In genomic region chr19:17285415-17286135, GRCh38 we compare ENCODE assay signal across 25 cellular contexts. TPM values are rescaled to one million over a fixed set of nuclear protein-coding genes. Genes with fewer than 3 reads are reported as not detected.
A peak's percentile ranks its signal among the peaks of the same experiment; 100 is the strongest.
DNase-seq lines count a peak whose midpoint lies in the region; ATAC-seq, FAIRE-seq and TF ChIP-seq lines count a peak whose summit lies in the region.
"Had no signal": no experiment of that assay in that cellular context is flagged by ENCODE, and none has a peak within 500 bp of the region (broad histone marks: within the 10 kb centered on the region; RNA-seq: fewer than 3 reads in every experiment).

No MANE protein-coding gene starts in this region.

- DNase-seq in HepG2 (ENCODE audit: low spot score) (no peak), right lobe of liver (no peak), islet precursor cell (peak; percentile 42), osteoblast (ENCODE audit: insufficient read length, low spot score, missing footprints) (peak; percentile 52), cerebellar nuclear complex (lab: John Stamatoyannopoulos, UW) (no peak), GM13977 (ENCODE audit: low spot score) (no peak)
- DNase-seq: 8988T; ACHN; AML-193; BE2C; CD4-positive, alpha-beta T cell; CD8-positive, alpha-beta memory T cell; DMS 273 treated with DMSO at 0.1 percent for 48 hours; DMS79; EL; GDM1; H9; HFFc6 had no signal

- intact Hi-C loops in HepG2 (cut with micrococcal nuclease; ENCODE audit: unreplicated experiment) = no loop called here
- intact Hi-C loops in right lobe of liver (cut with DNase I) = loop anchor here in 1 of 2 donors (10.0 kb wide), 1 partner anchor 221 kb away; no protein-coding TSS in a partner anchor

- H3K9me3 ChIP-seq in HepG2 (ENCODE audit: low read length) (no peaks in the 10 kb centered on the region), right lobe of liver (no peaks in the 10 kb centered on the region), osteoblast (ENCODE audit: low read depth, low read length) (no peaks in the 10 kb centered on the region)
- H3K9me3 ChIP-seq: A549; BE2C; BLaER1 treated with 17β-estradiol and CSF1 and Interleukin-3, amounts not matched to agents 10 nM and 100 nM had no signal

- H3K9ac ChIP-seq in HepG2 (ENCODE audit: insufficient read depth, low read depth, low read length) = no peak overlapping the region
- H3K9ac ChIP-seq: BLaER1 treated with 17β-estradiol and CSF1 and Interleukin-3, amounts not matched to agents 10 nM and 100 nM had no signal

- CTCF ChIA-PET in HepG2 (lab: Yijun Ruan, JAX; ENCODE audit: low intra/inter-chr PET ratio, low total read pairs) = no interaction called here

- TF ChIP-seq RAD21 in HepG2 (CRISPR knock-in tag; IDR thresholded peaks at IDR 0.05) = no peak

- TF ChIP-seq CTCF in HepG2 (CRISPR knock-in tag; IDR thresholded peaks at IDR 0.05) (no peak), right lobe of liver (IDR thresholded peaks at IDR 0.05) (no peak), osteoblast (IDR thresholded peaks at IDR 0.05; ENCODE audit: extremely low read depth, low read depth, low read length) (no peak), GM13977 (IDR thresholded peaks at IDR 0.05; ENCODE audit: extremely low read depth, insufficient read depth, missing control alignments) (no peak)

- H3K27me3 ChIP-seq in HepG2 (ENCODE audit: control insufficient read depth in 1 of 2, insufficient read depth in 2 of 2, low read length in 2 of 2) = no peaks in the 10 kb centered on the region
- H3K27me3 ChIP-seq in right lobe of liver = no peaks in the 10 kb centered on the region
- no peaks in the 10 kb centered on the region for H3K27me3 ChIP-seq in osteoblast (ENCODE audit: insufficient read depth, low read length)
- H3K27me3 ChIP-seq: BLaER1 treated with 17β-estradiol and CSF1 and Interleukin-3, amounts not matched to agents 10 nM and 100 nM had no signal

- no peak for TF ChIP-seq POLR2A in HepG2 (IDR thresholded peaks at IDR 0.05; ENCODE audit: insufficient read depth in 1 of 2, low read depth in 2 of 2, low read length in 2 of 2)
- TF ChIP-seq POLR2A in right lobe of liver (IDR thresholded peaks at IDR 0.05) = no peak

- H4K20me1 ChIP-seq in HepG2 (ENCODE audit: insufficient read depth, low read length) = no peaks in the 10 kb centered on the region
- no peaks in the 10 kb centered on the region for H4K20me1 ChIP-seq in osteoblast (ENCODE audit: insufficient read depth, low read length)

- H3K4me1 ChIP-seq in HepG2 (ENCODE audit: insufficient read depth, low read length) (0 out of 2 replicates have a peak, but pooled peaks cover 6% of the 10 kb centered on the region), right lobe of liver (peaks cover 0 to 14% (median 6%) of the 10 kb centered on the region in 4 donors), osteoblast (ENCODE audit: insufficient read depth, low read length) (peaks cover 7% of the 10 kb centered on the region)
- H3K4me1 ChIP-seq: A549, BE2C had no signal

- H3K4me3 ChIP-seq in HepG2 (replicated peaks in 1 of 3; ENCODE audit: insufficient read depth in 1 of 3, low read depth in 2 of 3, low read length in 3 of 3) (no peak overlapping the region), right lobe of liver (no peak overlapping the region), osteoblast (ENCODE audit: insufficient read depth, low read length) (no peak overlapping the region)
- H3K4me3 ChIP-seq: A549; BLaER1 treated with 17β-estradiol and CSF1 and Interleukin-3, amounts not matched to agents 10 nM and 100 nM; GM12878 had no signal

- POLR2A ChIA-PET in HepG2 (lab: Yijun Ruan, JAX) = interaction anchor here (1.4 kb wide), 1 partner anchor 19 kb away, joined by 4 read pairs; the partner anchor contains the start of gene BABAM1

- H2AFZ ChIP-seq in HepG2 (ENCODE audit: low read length) (no peak overlapping the region), osteoblast (ENCODE audit: low read length) (no peak overlapping the region)

- ATAC-seq in HepG2 (no peak), right lobe of liver (no peak)
- ATAC-seq: A549, GM12878, HCT116 had no signal

- TF ChIP-seq EP300 in HepG2 (IDR thresholded peaks at IDR 0.05; ENCODE audit: low read depth in 2 of 2, low read length in 2 of 2) (no peak), HepG2 (CRISPR knock-in tag; IDR thresholded peaks at IDR 0.05; ENCODE audit: borderline replicate concordance) (no peak)

- H3K36me3 ChIP-seq in HepG2 (replicated peaks in 1 of 2; ENCODE audit: control insufficient read depth in 1 of 2, insufficient read depth in 2 of 2, low read length in 2 of 2) = no peaks in the 10 kb centered on the region
- H3K36me3 ChIP-seq in right lobe of liver = no peaks in the 10 kb centered on the region
- H3K36me3 ChIP-seq in osteoblast (ENCODE audit: insufficient read depth, low read length) = no peaks in the 10 kb centered on the region
- H3K36me3 ChIP-seq: BE2C had no signal

- H3K4me2 ChIP-seq in HepG2 (ENCODE audit: low read depth, low read length) (no peak overlapping the region), osteoblast (ENCODE audit: insufficient read depth, low read length) (no peak overlapping the region)
- H3K4me2 ChIP-seq: A549; BLaER1 treated with 17β-estradiol and CSF1 and Interleukin-3, amounts not matched to agents 10 nM and 100 nM had no signal

- BruUV-seq in HepG2 (replicated peaks; lab: Mats Ljungman, UMichigan) = no TSS peak

- no peaks in the 10 kb centered on the region for H3K79me2 ChIP-seq in HepG2 (ENCODE audit: insufficient read depth, low read length)
- H3K79me2 ChIP-seq in osteoblast (ENCODE audit: insufficient read depth, low read length) = no peaks in the 10 kb centered on the region

- in situ Hi-C loops in HepG2 (cut with HindIII; ENCODE audit: extremely low pct_ligation_motif_present, low pct_unique_long_range_greater_than_20kb) (no loop called here), GM13977 (cut with MboI; ENCODE audit: low pct_unique_long_range_greater_than_20kb, low sequenced_read_pairs, unreplicated experiment) (no loop called here)

- FAIRE-seq in HepG2 (lab: Jason Lieb, UNC) = no peak
- FAIRE-seq: A549, D721Med, GM12878 had no signal

- H3K27ac ChIP-seq in HepG2 (ENCODE audit: extremely low read length, insufficient read depth, low read length) (no peak overlapping the region), right lobe of liver (no peak overlapping the region), osteoblast (ENCODE audit: low read depth, low read length) (no peak overlapping the region)
- H3K27ac ChIP-seq: A549; BLaER1 treated with 17β-estradiol and CSF1 and Interleukin-3, amounts not matched to agents 10 nM and 100 nM had no signal

- 86% methylated on average over 18 of the region's 18 CpGs for WGBS in HepG2 (ENCODE audit: low lambda C conversion rate)
- WGBS in right lobe of liver (ENCODE audit: insufficient coverage, low coverage, low lambda C conversion rate, missing lambda C conversion rate) = 70% methylated on average over 4 of the region's 18 CpGs

RNA-seq across cellular contexts. Expression of gene ANKLE1, which starts 3.9 kb away (rescaled TPM):
- total RNA-seq in HepG2 (2016; rRNA removed; fragmentation: Illumina TruSeq; extraction: Trizol) (0.22 and 0.69 TPM in 2 replicates), right lobe of liver (under 1 TPM; 0.06 to 0.65 (median 0.37) TPM), osteoblast (not detected in 2 replicates)
- 0.09 TPM in 1 of 2 replicates, not detected in the other for total RNA-seq in HepG2 (2016; cell fraction: cytosol; rRNA removed; fragmentation: Illumina TruSeq; extraction: Trizol; ENCODE audit: low read depth)
- 0.12 and 0.71 TPM in 2 replicates for total RNA-seq in HepG2 (2016; cell fraction: insoluble cytoplasmic fraction; rRNA removed; fragmentation: Illumina TruSeq; extraction: Trizol)
- 0.14 and 0.37 TPM in 2 replicates for total RNA-seq in HepG2 (2016; cell fraction: membrane; rRNA removed; fragmentation: Illumina TruSeq; extraction: Trizol)
- 0.87 and 0.88 TPM in 2 replicates for total RNA-seq in HepG2 (2016; cell fraction: nucleus; rRNA removed; fragmentation: Illumina TruSeq; extraction: Trizol)
- polyA plus RNA-seq in HepG2 (2011; rRNA removed) = 1.5 TPM in 2 replicates
- 0.21 and 0.32 TPM in 2 replicates for polyA plus RNA-seq in HepG2 (2011; cell fraction: cytosol; rRNA removed)
- polyA plus RNA-seq in HepG2 (2011; cell fraction: nucleus; rRNA removed) = 9.6 and 13.7 TPM in 2 replicates
- polyA plus RNA-seq in HepG2 (2012) = 0.87 and 1.1 TPM in 2 replicates
- 0.06 and 0.08 TPM in 2 replicates for polyA plus RNA-seq in HepG2 (2016; cell fraction: cytosol; fragmentation: Illumina TruSeq; extraction: Trizol; ENCODE audit: low read depth)
- 0.14 and 0.39 TPM in 2 replicates for polyA plus RNA-seq in HepG2 (2016; cell fraction: insoluble cytoplasmic fraction; fragmentation: Illumina TruSeq; extraction: Trizol; ENCODE audit: low read depth)
- polyA plus RNA-seq in HepG2 (2016; cell fraction: membrane; fragmentation: Illumina TruSeq; extraction: Trizol; ENCODE audit: low read depth) = 0.12 and 0.19 TPM in 2 replicates
- polyA plus RNA-seq in HepG2 (2016; cell fraction: nucleus; fragmentation: Illumina TruSeq; extraction: Trizol; ENCODE audit: insufficient read depth, low read depth) = 4.2 and 4.6 TPM in 2 replicates
- polyA minus RNA-seq in HepG2 (2011; rRNA and poly(A)+ RNA removed; ENCODE audit: low replicate concordance) = 1.3 and 1.6 TPM in 2 replicates
- polyA minus RNA-seq in HepG2 (2011; cell fraction: cytosol; rRNA and poly(A)+ RNA removed) = 0.99 TPM in 1 of 2 replicates, not detected in the other
- polyA minus RNA-seq in HepG2 (2011; cell fraction: nucleus; rRNA and poly(A)+ RNA removed) = 1.0 and 2.9 TPM in 2 replicates

RNA-seq across cellular contexts. Expression of gene ABHD8, which starts 17.6 kb away (rescaled TPM):
- 5.6 and 7.2 TPM in 2 replicates for total RNA-seq in HepG2 (2016; rRNA removed; fragmentation: Illumina TruSeq; extraction: Trizol)
- total RNA-seq in HepG2 (2016; cell fraction: cytosol; rRNA removed; fragmentation: Illumina TruSeq; extraction: Trizol; ENCODE audit: low read depth) = 8.5 and 10.5 TPM in 2 replicates
- total RNA-seq in HepG2 (2016; cell fraction: insoluble cytoplasmic fraction; rRNA removed; fragmentation: Illumina TruSeq; extraction: Trizol) = 4.8 and 6.5 TPM in 2 replicates
- total RNA-seq in HepG2 (2016; cell fraction: membrane; rRNA removed; fragmentation: Illumina TruSeq; extraction: Trizol) = 17.7 and 20.6 TPM in 2 replicates
- total RNA-seq in HepG2 (2016; cell fraction: nucleus; rRNA removed; fragmentation: Illumina TruSeq; extraction: Trizol) = 2.8 and 3.3 TPM in 2 replicates
- 6.3 and 9.9 TPM in 2 replicates for polyA plus RNA-seq in HepG2 (2011; rRNA removed)
- polyA plus RNA-seq in HepG2 (2011; cell fraction: cytosol; rRNA removed) = 8.3 and 14.2 TPM in 2 replicates
- 8.7 and 9.0 TPM in 2 replicates for polyA plus RNA-seq in HepG2 (2011; cell fraction: nucleus; rRNA removed)
- 5.9 and 7.7 TPM in 2 replicates for polyA plus RNA-seq in HepG2 (2012)
- 15.3 and 17.8 TPM in 2 replicates for polyA plus RNA-seq in HepG2 (2016; cell fraction: cytosol; fragmentation: Illumina TruSeq; extraction: Trizol; ENCODE audit: low read depth)
- polyA plus RNA-seq in HepG2 (2016; cell fraction: insoluble cytoplasmic fraction; fragmentation: Illumina TruSeq; extraction: Trizol; ENCODE audit: low read depth) = 7.9 and 9.0 TPM in 2 replicates
- 23.3 and 24.4 TPM in 2 replicates for polyA plus RNA-seq in HepG2 (2016; cell fraction: membrane; fragmentation: Illumina TruSeq; extraction: Trizol; ENCODE audit: low read depth)
- 6.1 and 8.3 TPM in 2 replicates for polyA plus RNA-seq in HepG2 (2016; cell fraction: nucleus; fragmentation: Illumina TruSeq; extraction: Trizol; ENCODE audit: insufficient read depth, low read depth)
- 4.2 and 22.1 TPM in 2 replicates for polyA minus RNA-seq in HepG2 (2011; rRNA and poly(A)+ RNA removed; ENCODE audit: low replicate concordance)
- 9.0 and 9.2 TPM in 2 replicates for polyA minus RNA-seq in HepG2 (2011; cell fraction: cytosol; rRNA and poly(A)+ RNA removed)
- 4.6 and 6.1 TPM in 2 replicates for polyA minus RNA-seq in HepG2 (2011; cell fraction: nucleus; rRNA and poly(A)+ RNA removed)
- total RNA-seq in right lobe of liver = 10 to 100 TPM in 5 of 6 experiments, 1 to 10 TPM in 1; 8.3 to 27.3 (median 15.8) TPM
- 12.7 and 14.8 TPM in 2 replicates for total RNA-seq in osteoblast

RNA-seq across cellular contexts. Expression of gene BABAM1, which starts 18.3 kb away (rescaled TPM):
- 62.2 and 70.0 TPM in 2 replicates for total RNA-seq in HepG2 (2016; rRNA removed; fragmentation: Illumina TruSeq; extraction: Trizol)
- total RNA-seq in HepG2 (2016; cell fraction: cytosol; rRNA removed; fragmentation: Illumina TruSeq; extraction: Trizol; ENCODE audit: low read depth) = 49.6 and 50.1 TPM in 2 replicates
- 66.9 and 67.7 TPM in 2 replicates for total RNA-seq in HepG2 (2016; cell fraction: insoluble cytoplasmic fraction; rRNA removed; fragmentation: Illumina TruSeq; extraction: Trizol)
- total RNA-seq in HepG2 (2016; cell fraction: membrane; rRNA removed; fragmentation: Illumina TruSeq; extraction: Trizol) = 71.5 and 75.2 TPM in 2 replicates
- 37.2 and 48.0 TPM in 2 replicates for total RNA-seq in HepG2 (2016; cell fraction: nucleus; rRNA removed; fragmentation: Illumina TruSeq; extraction: Trizol)
- 74.5 and 82.0 TPM in 2 replicates for polyA plus RNA-seq in HepG2 (2011; rRNA removed)
- 69.8 and 85.6 TPM in 2 replicates for polyA plus RNA-seq in HepG2 (2011; cell fraction: cytosol; rRNA removed)
- 92.8 and 107 TPM in 2 replicates for polyA plus RNA-seq in HepG2 (2011; cell fraction: nucleus; rRNA removed)
- polyA plus RNA-seq in HepG2 (2012) = 44.2 and 51.1 TPM in 2 replicates
- 54.4 and 55.6 TPM in 2 replicates for polyA plus RNA-seq in HepG2 (2016; cell fraction: cytosol; fragmentation: Illumina TruSeq; extraction: Trizol; ENCODE audit: low read depth)
- polyA plus RNA-seq in HepG2 (2016; cell fraction: insoluble cytoplasmic fraction; fragmentation: Illumina TruSeq; extraction: Trizol; ENCODE audit: low read depth) = 70.2 and 82.2 TPM in 2 replicates
- 69.7 and 70.7 TPM in 2 replicates for polyA plus RNA-seq in HepG2 (2016; cell fraction: membrane; fragmentation: Illumina TruSeq; extraction: Trizol; ENCODE audit: low read depth)
- 93.5 and 101 TPM in 2 replicates for polyA plus RNA-seq in HepG2 (2016; cell fraction: nucleus; fragmentation: Illumina TruSeq; extraction: Trizol; ENCODE audit: insufficient read depth, low read depth)
- 31.9 and 92.2 TPM in 2 replicates for polyA minus RNA-seq in HepG2 (2011; rRNA and poly(A)+ RNA removed; ENCODE audit: low replicate concordance)
- polyA minus RNA-seq in HepG2 (2011; cell fraction: cytosol; rRNA and poly(A)+ RNA removed) = 15.5 and 18.6 TPM in 2 replicates
- 20.5 and 25.1 TPM in 2 replicates for polyA minus RNA-seq in HepG2 (2011; cell fraction: nucleus; rRNA and poly(A)+ RNA removed)
- 10 to 100 TPM; 29.2 to 51.3 (median 37.9) TPM for total RNA-seq in right lobe of liver
- total RNA-seq in osteoblast = 74.8 and 76.7 TPM in 2 replicates

RNA-seq across cellular contexts. Expression of gene MRPL34, which starts 20.1 kb away (rescaled TPM):
- total RNA-seq in HepG2 (2016; rRNA removed; fragmentation: Illumina TruSeq; extraction: Trizol) = 77.3 and 93.6 TPM in 2 replicates
- total RNA-seq in HepG2 (2016; cell fraction: cytosol; rRNA removed; fragmentation: Illumina TruSeq; extraction: Trizol; ENCODE audit: low read depth) = 45.1 and 52.9 TPM in 2 replicates
- total RNA-seq in HepG2 (2016; cell fraction: insoluble cytoplasmic fraction; rRNA removed; fragmentation: Illumina TruSeq; extraction: Trizol) = 85.6 and 107 TPM in 2 replicates
- 66.3 and 68.2 TPM in 2 replicates for total RNA-seq in HepG2 (2016; cell fraction: membrane; rRNA removed; fragmentation: Illumina TruSeq; extraction: Trizol)
- 30.0 and 33.9 TPM in 2 replicates for total RNA-seq in HepG2 (2016; cell fraction: nucleus; rRNA removed; fragmentation: Illumina TruSeq; extraction: Trizol)
- polyA plus RNA-seq in HepG2 (2011; rRNA removed) = 67.7 and 74.0 TPM in 2 replicates
- 58.9 and 74.9 TPM in 2 replicates for polyA plus RNA-seq in HepG2 (2011; cell fraction: cytosol; rRNA removed)
- 20.3 and 25.7 TPM in 2 replicates for polyA plus RNA-seq in HepG2 (2011; cell fraction: nucleus; rRNA removed)
- 44.9 and 52.3 TPM in 2 replicates for polyA plus RNA-seq in HepG2 (2012)
- polyA plus RNA-seq in HepG2 (2016; cell fraction: cytosol; fragmentation: Illumina TruSeq; extraction: Trizol; ENCODE audit: low read depth) = 56.0 and 60.4 TPM in 2 replicates
- polyA plus RNA-seq in HepG2 (2016; cell fraction: insoluble cytoplasmic fraction; fragmentation: Illumina TruSeq; extraction: Trizol; ENCODE audit: low read depth) = 143 and 167 TPM in 2 replicates
- 87.6 and 88.1 TPM in 2 replicates for polyA plus RNA-seq in HepG2 (2016; cell fraction: membrane; fragmentation: Illumina TruSeq; extraction: Trizol; ENCODE audit: low read depth)
- 83.1 and 91.2 TPM in 2 replicates for polyA plus RNA-seq in HepG2 (2016; cell fraction: nucleus; fragmentation: Illumina TruSeq; extraction: Trizol; ENCODE audit: insufficient read depth, low read depth)
- polyA minus RNA-seq in HepG2 (2011; rRNA and poly(A)+ RNA removed; ENCODE audit: low replicate concordance) = 18.5 and 37.3 TPM in 2 replicates
- 16.2 and 18.6 TPM in 2 replicates for polyA minus RNA-seq in HepG2 (2011; cell fraction: cytosol; rRNA and poly(A)+ RNA removed)
- 3.0 and 5.1 TPM in 2 replicates for polyA minus RNA-seq in HepG2 (2011; cell fraction: nucleus; rRNA and poly(A)+ RNA removed)
- 100 to 1,000 TPM in 4 of 6 experiments, 10 to 100 TPM in 2; 63.5 to 363 (median 122) TPM for total RNA-seq in right lobe of liver
- total RNA-seq in osteoblast = 21.8 and 40.5 TPM in 2 replicates

RNA-seq across cellular contexts. Expression of gene USHBP1, which starts 21.0 kb away (rescaled TPM):
- total RNA-seq in HepG2 (2016; rRNA removed; fragmentation: Illumina TruSeq; extraction: Trizol) = 0.13 and 0.15 TPM in 2 replicates
- total RNA-seq in HepG2 (2016; cell fraction: cytosol; rRNA removed; fragmentation: Illumina TruSeq; extraction: Trizol; ENCODE audit: low read depth) = 0.09 and 0.10 TPM in 2 replicates
- total RNA-seq in HepG2 (2016; cell fraction: insoluble cytoplasmic fraction; rRNA removed; fragmentation: Illumina TruSeq; extraction: Trizol) = 0.18 and 0.19 TPM in 2 replicates
- 0.06 and 0.07 TPM in 2 replicates for total RNA-seq in HepG2 (2016; cell fraction: membrane; rRNA removed; fragmentation: Illumina TruSeq; extraction: Trizol)
- 0.09 and 0.50 TPM in 2 replicates for total RNA-seq in HepG2 (2016; cell fraction: nucleus; rRNA removed; fragmentation: Illumina TruSeq; extraction: Trizol)
- 1.5 and 1.9 TPM in 2 replicates for polyA plus RNA-seq in HepG2 (2011; rRNA removed)
- 0.76 and 1.0 TPM in 2 replicates for polyA plus RNA-seq in HepG2 (2011; cell fraction: cytosol; rRNA removed)
- polyA plus RNA-seq in HepG2 (2011; cell fraction: nucleus; rRNA removed) = 7.3 and 10.3 TPM in 2 replicates
- polyA plus RNA-seq in HepG2 (2012) = 0.28 and 0.53 TPM in 2 replicates
- not detected in 2 replicates for polyA plus RNA-seq in HepG2 (2016; cell fraction: cytosol; fragmentation: Illumina TruSeq; extraction: Trizol; ENCODE audit: low read depth)
- 0.17 and 0.35 TPM in 2 replicates for polyA plus RNA-seq in HepG2 (2016; cell fraction: insoluble cytoplasmic fraction; fragmentation: Illumina TruSeq; extraction: Trizol; ENCODE audit: low read depth)
- polyA plus RNA-seq in HepG2 (2016; cell fraction: membrane; fragmentation: Illumina TruSeq; extraction: Trizol; ENCODE audit: low read depth) = not detected in 2 replicates
- polyA plus RNA-seq in HepG2 (2016; cell fraction: nucleus; fragmentation: Illumina TruSeq; extraction: Trizol; ENCODE audit: insufficient read depth, low read depth) = 0.71 and 1.1 TPM in 2 replicates
- polyA minus RNA-seq in HepG2 (2011; rRNA and poly(A)+ RNA removed; ENCODE audit: low replicate concordance) = 0.12 and 1.7 TPM in 2 replicates
- 0.35 and 0.79 TPM in 2 replicates for polyA minus RNA-seq in HepG2 (2011; cell fraction: cytosol; rRNA and poly(A)+ RNA removed)
- 2.1 TPM in 2 replicates for polyA minus RNA-seq in HepG2 (2011; cell fraction: nucleus; rRNA and poly(A)+ RNA removed)
- 1 to 10 TPM in 5 of 6 experiments, under 1 TPM in 1; 0.81 to 3.6 (median 1.7) TPM for total RNA-seq in right lobe of liver
- total RNA-seq in osteoblast = not detected in 2 replicates
- total RNA-seq: CD4-positive, alpha-beta T cell; H4; HFFc6 had no signal
- polyA plus RNA-seq: CD14-positive monocyte; CD8-positive, alpha-beta memory T cell had no signal

Comparison
In these comparisons a context has a peak if more than half of its experiments do, and no peak if none do; other contexts are left out.
1. DNase-seq: peak in islet precursor cell (single experiment) and osteoblast (single experiment); none in HepG2 (single experiment), right lobe of liver (0 of 3), cerebellar nuclear complex (0 of 2) and GM13977 (single experiment).